In the genomic region with DNA sequence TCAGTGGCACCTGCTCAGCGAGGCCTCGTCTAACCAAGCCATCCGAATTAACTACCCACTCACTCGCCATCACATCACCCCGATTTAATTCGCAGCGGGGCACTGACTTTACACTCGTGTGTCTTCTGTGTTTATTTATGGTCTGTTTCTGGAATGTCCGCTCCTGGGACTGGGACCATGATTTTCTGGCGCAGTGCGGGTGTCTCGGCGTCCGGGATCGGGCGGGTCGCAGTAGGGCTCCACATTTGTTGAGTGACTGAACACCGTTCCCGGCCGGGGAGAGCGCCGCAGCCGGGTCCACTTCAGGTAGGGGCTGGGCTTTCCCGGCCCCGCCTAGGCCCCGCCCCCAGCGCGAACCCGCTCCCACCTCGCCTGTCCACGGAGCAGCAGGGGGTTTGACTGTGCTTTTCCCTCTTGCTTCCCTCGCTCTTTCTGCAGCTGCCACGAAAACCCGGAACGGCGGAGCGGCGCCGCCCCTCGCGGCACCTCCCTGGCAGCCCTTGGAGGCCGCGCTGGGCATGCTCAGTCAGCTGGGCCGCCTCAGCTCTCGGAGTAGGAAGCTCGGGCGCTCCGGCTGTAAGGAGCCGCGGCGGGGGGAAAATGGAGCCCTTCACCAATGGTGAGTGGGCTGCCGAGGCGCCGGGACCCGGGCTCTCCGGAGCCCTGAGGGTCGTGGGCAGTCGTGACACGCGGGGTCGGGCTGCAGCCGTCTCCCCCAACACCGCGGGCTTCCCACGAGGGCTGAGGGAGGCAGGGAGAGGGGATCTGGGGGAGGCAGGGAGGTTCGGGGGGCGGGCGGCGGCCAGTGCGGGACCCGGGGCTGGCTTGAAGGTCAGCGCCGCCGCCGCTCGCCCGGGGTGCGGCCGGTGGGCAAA, we compare ENCODE assay signal across 1 cellular context.
TF ChIP-seq lines count a peak whose summit lies in the region.

A gene (plus strand): TSS at position 525 of the 875 bp plus-strand sequence. CDS start 76 bp downstream, at position 601.

TF ChIP-seq in HepG2, 621 proteins besides CTCF, POLR2A, EP300 and RAD21 (continued from another document and continues in another):
- TF ChIP-seq, protein P1, sequence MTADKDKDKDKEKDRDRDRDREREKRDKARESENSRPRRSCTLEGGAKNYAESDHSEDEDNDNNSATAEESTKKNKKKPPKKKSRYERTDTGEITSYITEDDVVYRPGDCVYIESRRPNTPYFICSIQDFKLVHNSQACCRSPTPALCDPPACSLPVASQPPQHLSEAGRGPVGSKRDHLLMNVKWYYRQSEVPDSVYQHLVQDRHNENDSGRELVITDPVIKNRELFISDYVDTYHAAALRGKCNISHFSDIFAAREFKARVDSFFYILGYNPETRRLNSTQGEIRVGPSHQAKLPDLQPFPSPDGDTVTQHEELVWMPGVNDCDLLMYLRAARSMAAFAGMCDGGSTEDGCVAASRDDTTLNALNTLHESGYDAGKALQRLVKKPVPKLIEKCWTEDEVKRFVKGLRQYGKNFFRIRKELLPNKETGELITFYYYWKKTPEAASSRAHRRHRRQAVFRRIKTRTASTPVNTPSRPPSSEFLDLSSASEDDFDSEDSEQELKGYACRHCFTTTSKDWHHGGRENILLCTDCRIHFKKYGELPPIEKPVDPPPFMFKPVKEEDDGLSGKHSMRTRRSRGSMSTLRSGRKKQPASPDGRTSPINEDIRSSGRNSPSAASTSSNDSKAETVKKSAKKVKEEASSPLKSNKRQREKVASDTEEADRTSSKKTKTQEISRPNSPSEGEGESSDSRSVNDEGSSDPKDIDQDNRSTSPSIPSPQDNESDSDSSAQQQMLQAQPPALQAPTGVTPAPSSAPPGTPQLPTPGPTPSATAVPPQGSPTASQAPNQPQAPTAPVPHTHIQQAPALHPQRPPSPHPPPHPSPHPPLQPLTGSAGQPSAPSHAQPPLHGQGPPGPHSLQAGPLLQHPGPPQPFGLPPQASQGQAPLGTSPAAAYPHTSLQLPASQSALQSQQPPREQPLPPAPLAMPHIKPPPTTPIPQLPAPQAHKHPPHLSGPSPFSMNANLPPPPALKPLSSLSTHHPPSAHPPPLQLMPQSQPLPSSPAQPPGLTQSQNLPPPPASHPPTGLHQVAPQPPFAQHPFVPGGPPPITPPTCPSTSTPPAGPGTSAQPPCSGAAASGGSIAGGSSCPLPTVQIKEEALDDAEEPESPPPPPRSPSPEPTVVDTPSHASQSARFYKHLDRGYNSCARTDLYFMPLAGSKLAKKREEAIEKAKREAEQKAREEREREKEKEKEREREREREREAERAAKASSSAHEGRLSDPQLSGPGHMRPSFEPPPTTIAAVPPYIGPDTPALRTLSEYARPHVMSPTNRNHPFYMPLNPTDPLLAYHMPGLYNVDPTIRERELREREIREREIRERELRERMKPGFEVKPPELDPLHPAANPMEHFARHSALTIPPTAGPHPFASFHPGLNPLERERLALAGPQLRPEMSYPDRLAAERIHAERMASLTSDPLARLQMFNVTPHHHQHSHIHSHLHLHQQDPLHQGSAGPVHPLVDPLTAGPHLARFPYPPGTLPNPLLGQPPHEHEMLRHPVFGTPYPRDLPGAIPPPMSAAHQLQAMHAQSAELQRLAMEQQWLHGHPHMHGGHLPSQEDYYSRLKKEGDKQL (CRISPR knock-in tag; IDR thresholded peaks at IDR 0.05; ENCODE audit: low read depth) = no peak; the same call in 1 of the 2 replicates
- TF ChIP-seq, protein P2, sequence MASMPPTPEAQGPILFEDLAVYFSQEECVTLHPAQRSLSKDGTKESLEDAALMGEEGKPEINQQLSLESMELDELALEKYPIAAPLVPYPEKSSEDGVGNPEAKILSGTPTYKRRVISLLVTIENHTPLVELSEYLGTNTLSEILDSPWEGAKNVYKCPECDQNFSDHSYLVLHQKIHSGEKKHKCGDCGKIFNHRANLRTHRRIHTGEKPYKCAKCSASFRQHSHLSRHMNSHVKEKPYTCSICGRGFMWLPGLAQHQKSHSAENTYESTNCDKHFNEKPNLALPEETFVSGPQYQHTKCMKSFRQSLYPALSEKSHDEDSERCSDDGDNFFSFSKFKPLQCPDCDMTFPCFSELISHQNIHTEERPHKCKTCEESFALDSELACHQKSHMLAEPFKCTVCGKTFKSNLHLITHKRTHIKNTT (CRISPR knock-in tag; IDR thresholded peaks at IDR 0.05) = no peak
- no peak for TF ChIP-seq ZNF337 (CRISPR knock-in tag; IDR thresholded peaks at IDR 0.05; ENCODE audit: borderline replicate concordance, low read depth)
- peak; percentile 60; the same call in 1 of the 2 replicates for TF ChIP-seq ELF4 (CRISPR knock-in tag; IDR thresholded peaks at IDR 0.05; ENCODE audit: borderline replicate concordance)
- TF ChIP-seq SP4 (CRISPR knock-in tag; IDR thresholded peaks at IDR 0.05) = peak; percentile 88
- no peak for TF ChIP-seq ZSCAN20 (CRISPR knock-in tag; IDR thresholded peaks at IDR 0.05; ENCODE audit: borderline replicate concordance)
- no peak for TF ChIP-seq ZNF839 (CRISPR knock-in tag; IDR thresholded peaks at IDR 0.05; ENCODE audit: borderline replicate concordance)
- TF ChIP-seq, protein P3, sequence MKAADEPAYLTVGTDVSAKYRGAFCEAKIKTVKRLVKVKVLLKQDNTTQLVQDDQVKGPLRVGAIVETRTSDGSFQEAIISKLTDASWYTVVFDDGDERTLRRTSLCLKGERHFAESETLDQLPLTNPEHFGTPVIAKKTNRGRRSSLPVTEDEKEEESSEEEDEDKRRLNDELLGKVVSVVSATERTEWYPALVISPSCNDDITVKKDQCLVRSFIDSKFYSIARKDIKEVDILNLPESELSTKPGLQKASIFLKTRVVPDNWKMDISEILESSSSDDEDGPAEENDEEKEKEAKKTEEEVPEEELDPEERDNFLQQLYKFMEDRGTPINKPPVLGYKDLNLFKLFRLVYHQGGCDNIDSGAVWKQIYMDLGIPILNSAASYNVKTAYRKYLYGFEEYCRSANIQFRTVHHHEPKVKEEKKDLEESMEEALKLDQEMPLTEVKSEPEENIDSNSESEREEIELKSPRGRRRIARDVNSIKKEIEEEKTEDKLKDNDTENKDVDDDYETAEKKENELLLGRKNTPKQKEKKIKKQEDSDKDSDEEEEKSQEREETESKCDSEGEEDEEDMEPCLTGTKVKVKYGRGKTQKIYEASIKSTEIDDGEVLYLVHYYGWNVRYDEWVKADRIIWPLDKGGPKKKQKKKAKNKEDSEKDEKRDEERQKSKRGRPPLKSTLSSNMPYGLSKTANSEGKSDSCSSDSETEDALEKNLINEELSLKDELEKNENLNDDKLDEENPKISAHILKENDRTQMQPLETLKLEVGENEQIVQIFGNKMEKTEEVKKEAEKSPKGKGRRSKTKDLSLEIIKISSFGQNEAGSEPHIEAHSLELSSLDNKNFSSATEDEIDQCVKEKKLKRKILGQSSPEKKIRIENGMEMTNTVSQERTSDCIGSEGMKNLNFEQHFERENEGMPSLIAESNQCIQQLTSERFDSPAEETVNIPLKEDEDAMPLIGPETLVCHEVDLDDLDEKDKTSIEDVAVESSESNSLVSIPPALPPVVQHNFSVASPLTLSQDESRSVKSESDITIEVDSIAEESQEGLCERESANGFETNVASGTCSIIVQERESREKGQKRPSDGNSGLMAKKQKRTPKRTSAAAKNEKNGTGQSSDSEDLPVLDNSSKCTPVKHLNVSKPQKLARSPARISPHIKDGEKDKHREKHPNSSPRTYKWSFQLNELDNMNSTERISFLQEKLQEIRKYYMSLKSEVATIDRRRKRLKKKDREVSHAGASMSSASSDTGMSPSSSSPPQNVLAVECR (CRISPR knock-in tag; IDR thresholded peaks at IDR 0.05; ENCODE audit: borderline replicate concordance) = peak; percentile 38; the same call in 1 of the 2 replicates
- no peak for TF ChIP-seq TRIM24 (CRISPR knock-in tag; IDR thresholded peaks at IDR 0.05)
- no peak for TF ChIP-seq PCBP2 (optimal IDR thresholded peaks at IDR 0.05; ENCODE audit: low read depth, low read length, poor library complexity, severe bottlenecking)
- peak; percentile 60; the same call in 1 of the 2 replicates for TF ChIP-seq ISL2 (CRISPR knock-in tag; IDR thresholded peaks at IDR 0.05)
- no peak for TF ChIP-seq FLYWCH1 (CRISPR knock-in tag; IDR thresholded peaks at IDR 0.05)
- no peak for TF ChIP-seq ZSCAN22 (CRISPR knock-in tag; IDR thresholded peaks at IDR 0.05)
- TF ChIP-seq, protein P4, sequence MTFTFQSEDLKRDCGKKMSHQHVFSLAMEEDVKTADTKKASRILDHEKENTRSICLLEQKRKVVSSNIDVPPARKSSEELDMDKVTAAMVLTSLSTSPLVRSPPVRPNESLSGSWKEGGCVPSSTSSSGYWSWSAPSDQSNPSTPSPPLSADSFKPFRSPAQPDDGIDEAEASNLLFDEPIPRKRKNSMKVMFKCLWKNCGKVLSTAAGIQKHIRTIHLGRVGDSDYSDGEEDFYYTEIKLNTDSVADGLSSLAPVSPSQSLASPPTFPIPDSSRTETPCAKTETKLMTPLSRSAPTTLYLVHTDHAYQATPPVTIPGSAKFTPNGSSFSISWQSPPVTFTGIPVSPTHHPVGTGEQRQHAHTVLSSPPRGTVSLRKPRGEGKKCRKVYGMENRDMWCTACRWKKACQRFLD (CRISPR knock-in tag; IDR thresholded peaks at IDR 0.05; ENCODE audit: borderline replicate concordance) = no peak; the same call in 1 of the 2 replicates
- TF ChIP-seq ZNF121 (CRISPR knock-in tag; IDR thresholded peaks at IDR 0.05) = peak; percentile 53
- no peak for TF ChIP-seq ZNF24 (IDR thresholded peaks at IDR 0.05)
- no peak for TF ChIP-seq ZNF30 (CRISPR knock-in tag; IDR thresholded peaks at IDR 0.05)
- peak; percentile 95 for TF ChIP-seq ZBTB7B (CRISPR knock-in tag; IDR thresholded peaks at IDR 0.05)
- TF ChIP-seq ZSCAN12 (CRISPR knock-in tag; IDR thresholded peaks at IDR 0.05) = peak; percentile 82
- 0 out of 2 replicates have a peak, but pooled peaks have one; percentile 37 for TF ChIP-seq HNF4A (CRISPR knock-in tag; IDR thresholded peaks at IDR 0.05)
- TF ChIP-seq SOX13 (IDR thresholded peaks at IDR 0.05) = no peak
- TF ChIP-seq SOX13 (CRISPR knock-in tag; conservative IDR thresholded peaks at IDR 0.05 in 1 of 2, IDR thresholded peaks at IDR 0.05 in 1 of 2) = peak in 1 of 2 experiments; percentile 65; a peak in 2 of 4 replicates
- TF ChIP-seq CENPX (CRISPR knock-in tag; IDR thresholded peaks at IDR 0.05) = no peak
- TF ChIP-seq ZNF776 (CRISPR knock-in tag; IDR thresholded peaks at IDR 0.05) = no peak
- TF ChIP-seq SMC3 (IDR thresholded peaks at IDR 0.05; ENCODE audit: low read length) = no peak; the same call in 1 of the 2 replicates
- TF ChIP-seq, protein P5, sequence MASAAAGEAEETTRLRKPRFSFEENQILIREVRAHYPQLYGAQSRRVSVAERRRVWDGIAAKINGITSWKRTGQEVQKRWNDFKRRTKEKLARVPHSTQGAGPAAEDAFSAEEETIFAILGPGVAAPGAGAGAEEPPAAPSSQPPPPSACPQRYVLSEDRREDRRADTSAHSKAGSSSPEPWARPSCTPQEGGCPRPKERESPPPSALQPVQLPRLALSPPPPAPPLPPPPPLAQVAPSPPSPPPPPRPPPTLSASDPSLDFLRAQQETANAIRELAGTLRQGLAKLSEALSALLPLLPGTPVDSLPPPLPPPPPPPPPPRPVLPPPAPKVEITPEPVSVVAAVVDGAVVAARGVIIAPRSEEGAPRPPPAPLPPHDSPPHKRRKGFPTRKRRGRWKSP (CRISPR knock-in tag; IDR thresholded peaks at IDR 0.05) = peak; percentile 91
- no peak for TF ChIP-seq PHF20 (CRISPR knock-in tag; IDR thresholded peaks at IDR 0.05)
- TF ChIP-seq, protein P6, sequence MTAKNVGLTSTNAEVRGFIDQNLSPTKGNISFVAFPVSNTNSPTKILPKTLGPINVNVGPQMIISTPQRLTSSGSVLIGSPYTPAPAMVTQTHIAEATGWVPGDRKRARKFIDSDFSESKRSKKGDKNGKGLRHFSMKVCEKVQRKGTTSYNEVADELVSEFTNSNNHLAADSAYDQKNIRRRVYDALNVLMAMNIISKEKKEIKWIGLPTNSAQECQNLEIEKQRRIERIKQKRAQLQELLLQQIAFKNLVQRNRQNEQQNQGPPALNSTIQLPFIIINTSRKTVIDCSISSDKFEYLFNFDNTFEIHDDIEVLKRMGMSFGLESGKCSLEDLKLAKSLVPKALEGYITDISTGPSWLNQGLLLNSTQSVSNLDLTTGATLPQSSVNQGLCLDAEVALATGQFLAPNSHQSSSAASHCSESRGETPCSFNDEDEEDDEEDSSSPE (CRISPR knock-in tag; IDR thresholded peaks at IDR 0.05) = peak; percentile 95
- TF ChIP-seq, protein P7, sequence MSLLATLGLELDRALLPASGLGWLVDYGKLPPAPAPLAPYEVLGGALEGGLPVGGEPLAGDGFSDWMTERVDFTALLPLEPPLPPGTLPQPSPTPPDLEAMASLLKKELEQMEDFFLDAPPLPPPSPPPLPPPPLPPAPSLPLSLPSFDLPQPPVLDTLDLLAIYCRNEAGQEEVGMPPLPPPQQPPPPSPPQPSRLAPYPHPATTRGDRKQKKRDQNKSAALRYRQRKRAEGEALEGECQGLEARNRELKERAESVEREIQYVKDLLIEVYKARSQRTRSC (CRISPR knock-in tag; IDR thresholded peaks at IDR 0.05; ENCODE audit: low read depth) = no peak; the same call in 1 of the 2 replicates
- TF ChIP-seq, protein P8, sequence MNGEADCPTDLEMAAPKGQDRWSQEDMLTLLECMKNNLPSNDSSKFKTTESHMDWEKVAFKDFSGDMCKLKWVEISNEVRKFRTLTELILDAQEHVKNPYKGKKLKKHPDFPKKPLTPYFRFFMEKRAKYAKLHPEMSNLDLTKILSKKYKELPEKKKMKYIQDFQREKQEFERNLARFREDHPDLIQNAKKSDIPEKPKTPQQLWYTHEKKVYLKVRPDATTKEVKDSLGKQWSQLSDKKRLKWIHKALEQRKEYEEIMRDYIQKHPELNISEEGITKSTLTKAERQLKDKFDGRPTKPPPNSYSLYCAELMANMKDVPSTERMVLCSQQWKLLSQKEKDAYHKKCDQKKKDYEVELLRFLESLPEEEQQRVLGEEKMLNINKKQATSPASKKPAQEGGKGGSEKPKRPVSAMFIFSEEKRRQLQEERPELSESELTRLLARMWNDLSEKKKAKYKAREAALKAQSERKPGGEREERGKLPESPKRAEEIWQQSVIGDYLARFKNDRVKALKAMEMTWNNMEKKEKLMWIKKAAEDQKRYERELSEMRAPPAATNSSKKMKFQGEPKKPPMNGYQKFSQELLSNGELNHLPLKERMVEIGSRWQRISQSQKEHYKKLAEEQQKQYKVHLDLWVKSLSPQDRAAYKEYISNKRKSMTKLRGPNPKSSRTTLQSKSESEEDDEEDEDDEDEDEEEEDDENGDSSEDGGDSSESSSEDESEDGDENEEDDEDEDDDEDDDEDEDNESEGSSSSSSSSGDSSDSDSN (CRISPR knock-in tag; IDR thresholded peaks at IDR 0.05) = peak; percentile 80
- TF ChIP-seq DR1 (CRISPR knock-in tag; IDR thresholded peaks at IDR 0.05) = no peak
- TF ChIP-seq ZNF264 (CRISPR knock-in tag; IDR thresholded peaks at IDR 0.05) = no peak
- no peak for TF ChIP-seq HOXA9 (CRISPR knock-in tag; IDR thresholded peaks at IDR 0.05; ENCODE audit: borderline replicate concordance)
- TF ChIP-seq ZFYVE20 (CRISPR knock-in tag; IDR thresholded peaks at IDR 0.05; ENCODE audit: borderline replicate concordance, low read depth) = no peak
- TF ChIP-seq CBX2 (IDR thresholded peaks at IDR 0.05; ENCODE audit: low read depth, low read length) = no peak
- no peak for TF ChIP-seq CBX2 (CRISPR knock-in tag; IDR thresholded peaks at IDR 0.05; ENCODE audit: low read depth)
- no peak for TF ChIP-seq IRX3 (CRISPR knock-in tag; IDR thresholded peaks at IDR 0.05; ENCODE audit: borderline replicate concordance, low read depth)
- TF ChIP-seq, protein P9, sequence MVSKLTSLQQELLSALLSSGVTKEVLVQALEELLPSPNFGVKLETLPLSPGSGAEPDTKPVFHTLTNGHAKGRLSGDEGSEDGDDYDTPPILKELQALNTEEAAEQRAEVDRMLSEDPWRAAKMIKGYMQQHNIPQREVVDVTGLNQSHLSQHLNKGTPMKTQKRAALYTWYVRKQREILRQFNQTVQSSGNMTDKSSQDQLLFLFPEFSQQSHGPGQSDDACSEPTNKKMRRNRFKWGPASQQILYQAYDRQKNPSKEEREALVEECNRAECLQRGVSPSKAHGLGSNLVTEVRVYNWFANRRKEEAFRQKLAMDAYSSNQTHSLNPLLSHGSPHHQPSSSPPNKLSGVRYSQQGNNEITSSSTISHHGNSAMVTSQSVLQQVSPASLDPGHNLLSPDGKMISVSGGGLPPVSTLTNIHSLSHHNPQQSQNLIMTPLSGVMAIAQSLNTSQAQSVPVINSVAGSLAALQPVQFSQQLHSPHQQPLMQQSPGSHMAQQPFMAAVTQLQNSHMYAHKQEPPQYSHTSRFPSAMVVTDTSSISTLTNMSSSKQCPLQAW (CRISPR knock-in tag; IDR thresholded peaks at IDR 0.05) = peak; percentile 91
